ENCODE assay signal across 8 cellular contexts in the genomic region with DNA sequence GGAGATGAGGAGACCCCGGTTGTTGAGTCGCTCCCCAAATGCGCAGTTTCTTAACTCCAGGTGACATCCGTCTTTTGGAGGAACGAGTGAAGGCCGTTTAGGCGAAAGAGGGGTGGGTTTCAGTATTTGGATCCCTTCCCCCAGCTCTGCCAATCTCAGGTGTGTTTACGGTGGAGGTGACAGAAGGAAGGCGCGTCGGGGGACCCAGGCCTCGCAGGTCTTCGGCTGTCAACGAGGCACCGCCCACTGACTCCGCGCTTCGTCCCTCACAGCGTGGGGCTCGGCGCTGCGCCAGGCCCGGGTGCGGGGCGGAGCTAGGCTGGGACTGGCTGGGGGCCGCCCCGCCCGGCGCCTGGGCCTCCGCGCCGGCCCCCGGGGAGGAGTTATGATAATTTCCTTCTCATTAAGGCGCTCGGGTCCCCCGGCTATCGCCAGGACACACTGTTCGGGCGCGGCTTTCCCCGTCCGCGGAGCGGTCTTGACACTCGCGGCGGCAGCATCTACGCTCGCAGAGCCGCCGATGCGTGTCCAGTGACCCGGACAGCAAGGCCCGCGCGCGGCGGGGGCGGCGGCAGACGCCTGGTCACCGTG. TPM values are rescaled to one million over a fixed set of nuclear protein-coding genes. Genes with fewer than 3 reads are reported as not detected.
A peak's percentile ranks its signal among the peaks of the same experiment; 100 is the strongest.
DNase-seq lines count a peak whose midpoint lies in the region; ATAC-seq and TF ChIP-seq lines count a peak whose summit lies in the region.

A gene (plus strand): TSS at position 434 of the 591 bp plus-strand sequence. CDS start 239 bp downstream, outside the sequence.

- peaks cover 0 to 67% (median 57%) of the 10 kb centered on the region in 4 donors for H3K4me1 ChIP-seq in sigmoid colon

- H3K9me3 ChIP-seq in sigmoid colon: no peaks in the 10 kb centered on the region

- no peaks in the 10 kb centered on the region for H3K36me3 Mint-ChIP-seq in activated naive CD8-positive, alpha-beta T cell treated with anti-CD3 and anti-CD28 coated beads for 36 hours

- DNase-seq in GM04504 (ENCODE audit: low read depth) (peak; percentile 69), MV-4-11 (lab: John Stamatoyannopoulos, UW) (peak; percentile 69), left ventricle myocardium superior (peak; percentile 82), sigmoid colon (peak; percentile 89), NCI-H1417 treated with DMSO at 0.1 percent for 48 hours (lab: John Stamatoyannopoulos, UW) (no peak), NCI-H1092 (lab: John Stamatoyannopoulos, UW) (no peak), NCI-H146 treated with DMSO at 0.1 percent for 48 hours (lab: John Stamatoyannopoulos, UW; ENCODE audit: unreplicated experiment) (no peak)
- DNase-seq in activated naive CD8-positive, alpha-beta T cell treated with anti-CD3 and anti-CD28 coated beads for 36 hours: peak; percentile 62

- H3K27me3 Mint-ChIP-seq in activated naive CD8-positive, alpha-beta T cell treated with anti-CD3 and anti-CD28 coated beads for 36 hours: peaks cover 97% of the 10 kb centered on the region

- WGBS in sigmoid colon, 2 donors: 1 to 2% methylated on average over 62 of the region's 62 CpGs

- TF ChIP-seq CTCF in sigmoid colon (IDR thresholded peaks at IDR 0.05): no peak

- H3K36me3 ChIP-seq in sigmoid colon: no peaks in the 10 kb centered on the region

- no peaks in the 10 kb centered on the region for H3K9me3 Mint-ChIP-seq in activated naive CD8-positive, alpha-beta T cell treated with anti-CD3 and anti-CD28 coated beads for 36 hours

- no peak within 1 kb of the TSS for H3K27ac Mint-ChIP-seq in activated naive CD8-positive, alpha-beta T cell treated with anti-CD3 and anti-CD28 coated beads for 36 hours

- peaks cover 9% of the 10 kb centered on the region for H3K4me1 Mint-ChIP-seq in activated naive CD8-positive, alpha-beta T cell treated with anti-CD3 and anti-CD28 coated beads for 36 hours

- peak; percentile 20 to 56 for TF ChIP-seq POLR2A in sigmoid colon (IDR thresholded peaks at IDR 0.05)

- H3K4me3 Mint-ChIP-seq in activated naive CD8-positive, alpha-beta T cell treated with anti-CD3 and anti-CD28 coated beads for 36 hours: peak within 1 kb of the TSS; percentile 11

- peak within 1 kb of the TSS; percentile 76 to 83 (median 82) for H3K27ac ChIP-seq in sigmoid colon

- peaks cover 41 to 94% (median 71%) of the 10 kb centered on the region in 3 donors for H3K27me3 ChIP-seq in sigmoid colon

- intact Hi-C loops in left ventricle myocardium superior (cut with micrococcal nuclease): no loop called here
- intact Hi-C loops in sigmoid colon (cut with DNase I): loop anchor here (10.0 kb wide), 1 partner anchor 416 kb away; no protein-coding TSS in a partner anchor

- H3K4me3 ChIP-seq in sigmoid colon: peak within 1 kb of the TSS; percentile 59 to 68 (median 64)

- peak; percentile 94 for ATAC-seq in left ventricle myocardium superior

- no peak for TF ChIP-seq EP300 in sigmoid colon (IDR thresholded peaks at IDR 0.05)

RNA-seq across cellular contexts. Expression of the gene that starts here (rescaled TPM):
- not detected for total RNA-seq in activated naive CD8-positive, alpha-beta T cell treated with anti-CD3 and anti-CD28 coated beads for 36 hours
- total RNA-seq in left ventricle myocardium superior (0.20 TPM), sigmoid colon (1 to 10 TPM; 1.6 to 5.3 (median 3.5) TPM)
- polyA plus RNA-seq in sigmoid colon: under 1 TPM in 1 of 3 donors, not detected in 2; 0.99 TPM

Comparison
In these comparisons a context has a peak if more than half of its experiments do, and no peak if none do; other contexts are left out.
1. Peak in DNase-seq in activated naive CD8-positive, alpha-beta T cell treated with anti-CD3 and anti-CD28 coated beads for 36 hours; RNA of the gene not detected or under 1 TPM.
2. Peak in DNase-seq and ATAC-seq in left ventricle myocardium superior; RNA of the gene not detected or under 1 TPM.
3. DNase-seq: peak in GM04504 (single experiment), MV-4-11 (single experiment) and sigmoid colon (single experiment); none in NCI-H1417 treated with DMSO at 0.1 percent for 48 hours (single experiment), NCI-H1092 (single experiment) and NCI-H146 treated with DMSO at 0.1 percent for 48 hours (single experiment).